8 cellular contexts compared by ENCODE assay signal in the genomic region with DNA sequence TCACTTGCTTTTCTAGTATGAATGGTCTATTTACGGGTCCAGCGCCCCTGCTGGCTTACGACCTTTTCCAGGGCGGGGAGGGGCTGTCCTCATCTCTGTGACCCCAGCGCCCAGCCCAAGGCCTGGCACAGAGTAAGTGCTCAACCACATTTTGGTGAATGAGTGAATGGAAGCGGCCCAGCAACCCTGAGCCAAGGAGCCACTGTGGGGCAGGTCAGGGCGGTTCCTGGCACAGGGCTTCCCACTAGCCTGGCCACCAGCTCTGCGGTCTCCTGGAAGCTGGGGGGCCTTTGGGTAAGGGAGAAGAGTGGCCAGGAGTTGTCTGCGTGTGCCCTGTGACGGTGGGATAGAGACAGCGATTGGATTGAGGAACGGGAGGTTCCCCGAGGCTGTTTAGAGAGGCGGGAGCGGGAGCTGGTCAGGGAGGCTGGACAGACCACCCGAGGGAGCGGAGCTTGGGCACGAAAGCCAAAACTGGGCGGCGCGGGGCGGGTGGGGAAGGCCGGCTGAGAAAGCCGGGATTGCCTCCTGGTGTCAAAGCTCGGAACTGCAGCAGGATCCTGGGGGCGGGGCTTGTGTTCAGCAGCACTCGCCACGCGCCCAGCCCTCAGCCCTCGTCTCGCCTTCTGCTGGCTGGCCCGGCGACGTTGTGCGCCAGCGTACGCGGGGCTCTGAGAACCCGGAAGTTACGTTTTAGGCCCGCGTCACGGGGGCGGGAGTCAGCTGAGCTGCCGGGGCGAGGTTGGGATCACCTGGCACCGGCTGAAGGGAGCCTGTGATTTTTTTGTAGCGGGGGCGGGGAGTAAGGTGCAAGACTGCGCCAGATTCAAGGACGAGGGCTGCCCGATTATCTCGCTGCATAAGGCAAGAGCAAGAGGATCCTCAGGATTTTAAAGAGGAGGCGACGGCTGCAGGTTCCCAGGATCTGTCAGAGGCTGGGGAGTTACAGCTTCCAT. TPM values are rescaled to one million over a fixed set of nuclear protein-coding genes. Genes with fewer than 3 reads are reported as not detected.
A peak's percentile ranks its signal among the peaks of the same experiment; 100 is the strongest.
DNase-seq lines count a peak whose midpoint lies in the region; ATAC-seq, FAIRE-seq and TF ChIP-seq lines count a peak whose summit lies in the region.

Gene VPS18, plus strand, starts transcription at position 718 of the 956 bp plus-strand sequence. CDS start 319 bp downstream, outside the sequence.

- TF ChIP-seq CTCF in RWPE2 (IDR thresholded peaks at IDR 0.05; ENCODE audit: poor library complexity, severe bottlenecking), result peak; percentile 100
- TF ChIP-seq CTCF in fibroblast of mammary gland (conservative IDR thresholded peaks at IDR 0.05; ENCODE audit: control insufficient read depth, insufficient read depth, low read depth, low read length), result peak; percentile 68
- peak; percentile 92 to 97 (median 96) for TF ChIP-seq CTCF in nephron (IDR thresholded peaks at IDR 0.05; ENCODE audit: unreplicated experiment in 3 of 3)

- H3K36me3 ChIP-seq in ES-I3 (ENCODE audit: insufficient read depth, low read length), result peaks cover 5% of the 10 kb centered on the region
- peaks cover 17% of the 10 kb centered on the region for H3K36me3 ChIP-seq in RWPE2 (ENCODE audit: low read depth)

- peaks cover 20% of the 10 kb centered on the region for H3K4me1 Mint-ChIP-seq in activated T-helper 2 cell treated with anti-CD3 and anti-CD28 coated beads, Interferon-gamma antibody, Interleukin-2, Interleukin-4, amounts not matched to agents 10 μg/mL and 5 μg/mL and 100 μg/mL, durations not matched to agents 14 hours and 24 hours and 36 hours (ENCODE audit: low read depth)
- H3K4me1 Mint-ChIP-seq in nephron, result peaks cover 19% of the 10 kb centered on the region
- peaks cover 26% of the 10 kb centered on the region for H3K4me1 Mint-ChIP-seq in stimulated activated naive CD8-positive, alpha-beta T cell treated with anti-CD3 and anti-CD28 coated beads, Interleukin-15, Interleukin-2, amounts not matched to agents 100 ng/mL and 50 ng/mL, for 24 hours (ENCODE audit: low read depth)

- no peaks in the 10 kb centered on the region for H3K27me3 ChIP-seq in RWPE2 (ENCODE audit: insufficient read depth, poor library complexity, severe bottlenecking)

- peak within 1 kb of the TSS; percentile 97 for H3K27ac Mint-ChIP-seq in activated T-helper 2 cell treated with anti-CD3 and anti-CD28 coated beads, Interferon-gamma antibody, Interleukin-2, Interleukin-4, amounts not matched to agents 10 μg/mL and 5 μg/mL and 100 μg/mL, durations not matched to agents 14 hours and 24 hours and 36 hours
- peak within 1 kb of the TSS; percentile 75 to 97 (median 96) for H3K27ac Mint-ChIP-seq in nephron
- H3K27ac Mint-ChIP-seq in stimulated activated naive CD8-positive, alpha-beta T cell treated with anti-CD3 and anti-CD28 coated beads, Interleukin-15, Interleukin-2, amounts not matched to agents 100 ng/mL and 50 ng/mL, for 24 hours, result peak within 1 kb of the TSS; percentile 93

- H3K4me3 ChIP-seq in RWPE2 (ENCODE audit: severe bottlenecking) (peak within 1 kb of the TSS; percentile 56), fibroblast of mammary gland (ENCODE audit: control insufficient read depth, low read depth, low read length) (peak within 1 kb of the TSS; percentile 94)

- peaks cover 1% of the 10 kb centered on the region for H3K27me3 Mint-ChIP-seq in activated T-helper 2 cell treated with anti-CD3 and anti-CD28 coated beads, Interferon-gamma antibody, Interleukin-2, Interleukin-4, amounts not matched to agents 10 μg/mL and 5 μg/mL and 100 μg/mL, durations not matched to agents 14 hours and 24 hours and 36 hours (ENCODE audit: low read depth)
- H3K27me3 Mint-ChIP-seq in nephron (ENCODE audit: low read depth), result peaks cover 18% of the 10 kb centered on the region
- H3K27me3 Mint-ChIP-seq in stimulated activated naive CD8-positive, alpha-beta T cell treated with anti-CD3 and anti-CD28 coated beads, Interleukin-15, Interleukin-2, amounts not matched to agents 100 ng/mL and 50 ng/mL, for 24 hours, result no peaks in the 10 kb centered on the region

- peak; percentile 45; the same call in 1 of the 2 replicates for TF ChIP-seq POLR2A in H54 (IDR thresholded peaks at IDR 0.05; ENCODE audit: low read depth, low read length)

- H3K4me1 ChIP-seq in ES-I3 (ENCODE audit: insufficient read depth, low read length) (no peaks in the 10 kb centered on the region), RWPE2 (ENCODE audit: insufficient read depth, poor library complexity, severe bottlenecking) (peaks cover 3% of the 10 kb centered on the region)

- peak within 1 kb of the TSS; percentile 91 for H3K9ac ChIP-seq in ES-I3 (ENCODE audit: low read depth, low read length)

- H3K9me3 Mint-ChIP-seq in activated T-helper 2 cell treated with anti-CD3 and anti-CD28 coated beads, Interferon-gamma antibody, Interleukin-2, Interleukin-4, amounts not matched to agents 10 μg/mL and 5 μg/mL and 100 μg/mL, durations not matched to agents 14 hours and 24 hours and 36 hours, result no peaks in the 10 kb centered on the region
- H3K9me3 Mint-ChIP-seq in nephron, result no peaks in the 10 kb centered on the region
- no peaks in the 10 kb centered on the region for H3K9me3 Mint-ChIP-seq in stimulated activated naive CD8-positive, alpha-beta T cell treated with anti-CD3 and anti-CD28 coated beads, Interleukin-15, Interleukin-2, amounts not matched to agents 100 ng/mL and 50 ng/mL, for 24 hours

- peak within 1 kb of the TSS; percentile 100 for H3K4me3 Mint-ChIP-seq in activated T-helper 2 cell treated with anti-CD3 and anti-CD28 coated beads, Interferon-gamma antibody, Interleukin-2, Interleukin-4, amounts not matched to agents 10 μg/mL and 5 μg/mL and 100 μg/mL, durations not matched to agents 14 hours and 24 hours and 36 hours (ENCODE audit: low read depth)
- peak within 1 kb of the TSS; percentile 100 for H3K4me3 Mint-ChIP-seq in nephron
- peak within 1 kb of the TSS; percentile 97 for H3K4me3 Mint-ChIP-seq in stimulated activated naive CD8-positive, alpha-beta T cell treated with anti-CD3 and anti-CD28 coated beads, Interleukin-15, Interleukin-2, amounts not matched to agents 100 ng/mL and 50 ng/mL, for 24 hours

- H3K27ac ChIP-seq in RWPE2 (ENCODE audit: poor library complexity, severe bottlenecking), result peak within 1 kb of the TSS; percentile 54

- intact Hi-C loops in activated T-helper 2 cell treated with anti-CD3 and anti-CD28 coated beads, Interferon-gamma antibody, Interleukin-2, Interleukin-4, amounts not matched to agents 10 μg/mL and 5 μg/mL and 100 μg/mL, durations not matched to agents 14 hours and 24 hours and 36 hours (cut with micrococcal nuclease), result loop anchor here (1.0 to 5.0 kb wide), 6 partner anchors 37 to 302 kb away; partner anchors contain the start of genes DNAJC17, KNL1, RAD51 and RMDN3

- no peaks in the 10 kb centered on the region for H3K9me3 ChIP-seq in ES-I3 (ENCODE audit: control insufficient read depth, insufficient read depth, low read length)
- no peaks in the 10 kb centered on the region for H3K9me3 ChIP-seq in RWPE2 (ENCODE audit: severe bottlenecking)

- peaks cover 24% of the 10 kb centered on the region for H3K36me3 Mint-ChIP-seq in activated T-helper 2 cell treated with anti-CD3 and anti-CD28 coated beads, Interferon-gamma antibody, Interleukin-2, Interleukin-4, amounts not matched to agents 10 μg/mL and 5 μg/mL and 100 μg/mL, durations not matched to agents 14 hours and 24 hours and 36 hours (ENCODE audit: low read depth)
- peaks cover 22% of the 10 kb centered on the region for H3K36me3 Mint-ChIP-seq in nephron (ENCODE audit: low read depth)
- peaks cover 19% of the 10 kb centered on the region for H3K36me3 Mint-ChIP-seq in stimulated activated naive CD8-positive, alpha-beta T cell treated with anti-CD3 and anti-CD28 coated beads, Interleukin-15, Interleukin-2, amounts not matched to agents 100 ng/mL and 50 ng/mL, for 24 hours (ENCODE audit: low read depth)

- ATAC-seq in RWPE2 (ENCODE audit: low read depth), result peak; percentile 88

- peak; percentile 87 for FAIRE-seq in H54 (lab: Jason Lieb, UNC)

- DNase-seq in H54 (ENCODE audit: insufficient read length, low spot score) (peak; percentile 92), LoVo (ENCODE audit: low spot score) (peak; percentile 100), RWPE2 (ENCODE audit: low spot score) (peak; percentile 100), fibroblast of mammary gland (ENCODE audit: low read depth) (peak; percentile 96)
- peak; percentile 97 for DNase-seq in activated T-helper 2 cell treated with anti-CD3 and anti-CD28 coated beads, Interferon-gamma antibody, Interleukin-2, Interleukin-4, amounts not matched to agents 10 μg/mL and 5 μg/mL and 100 μg/mL, durations not matched to agents 14 hours and 24 hours and 36 hours (ENCODE audit: low spot score)

RNA-seq across cellular contexts. Expression of gene VPS18, which starts in this region (rescaled TPM):
- total RNA-seq in activated T-helper 2 cell treated with anti-CD3 and anti-CD28 coated beads, Interferon-gamma antibody, Interleukin-2, Interleukin-4, amounts not matched to agents 10 μg/mL and 5 μg/mL and 100 μg/mL, durations not matched to agents 14 hours and 24 hours and 36 hours, result 12.6 and 13.1 TPM in 2 replicates

Comparison
In these comparisons a context has a peak if more than half of its experiments do, and no peak if none do; other contexts are left out.
1. Peak in every context shown above with its lines: DNase-seq, ATAC-seq, H3K4me3 ChIP-seq and H3K27ac ChIP-seq.